ENCODE assay signal across 35 cellular contexts in genomic region chr1:6774381-6774780, GRCh38.
"Had no signal": no experiment of that assay in that cellular context is flagged by ENCODE, and none has a peak within 500 bp of the region (broad histone marks: within the 10 kb centered on the region; RNA-seq: fewer than 3 reads in every experiment).

No MANE protein-coding gene starts in this region.

- H3K9ac ChIP-seq: KMS-11 had no signal

- H3K4me2 ChIP-seq: KMS-11 had no signal

- DNase-seq: Kasumi-1, KG1, MG63, MM.1S, MV-4-11, NCI-H1048, NCI-H1092, NCI-H1092 treated with DMSO at 0.1 percent for 48 hours, NCI-H1105, NCI-H1105 treated with DMSO at 0.1 percent for 48 hours, NCI-H1417, NCI-H1417 treated with DMSO at 0.1 percent for 48 hours, NCI-H1436, NCI-H1436 treated with DMSO at 0.1 percent for 48 hours, NCI-H146, NCI-H1694, NCI-H1694 treated with DMSO at 0.1 percent for 48 hours, NCI-H187, NCI-H187 treated with DMSO at 0.1 percent for 48 hours, NCI-H1930, NCI-H2029, NCI-H2029 treated with DMSO at 0.1 percent for 48 hours, NCI-H2081, NCI-H2081 treated with DMSO at 0.1 percent for 48 hours, NCI-H2107, NCI-H2171, NCI-H2171 treated with DMSO at 0.1 percent for 48 hours, NCI-H2227 treated with DMSO at 0.1 percent for 48 hours, NCI-H226, NCI-H345, NCI-H446, NCI-H446 treated with DMSO at 0.1 percent for 48 hours, NCI-H510A, NCI-H510A treated with DMSO at 0.1 percent for 48 hours had no signal

- H3K36me3 ChIP-seq: MG63 had no signal

- H3K4me3 ChIP-seq: MG63 had no signal

- H3K9me3 ChIP-seq: MG63 had no signal

- H3K27me3 ChIP-seq: MG63 had no signal

- H3K27ac ChIP-seq: KMS-11 had no signal
